ENCODE assay signal across 24 cellular contexts in the genomic region with DNA sequence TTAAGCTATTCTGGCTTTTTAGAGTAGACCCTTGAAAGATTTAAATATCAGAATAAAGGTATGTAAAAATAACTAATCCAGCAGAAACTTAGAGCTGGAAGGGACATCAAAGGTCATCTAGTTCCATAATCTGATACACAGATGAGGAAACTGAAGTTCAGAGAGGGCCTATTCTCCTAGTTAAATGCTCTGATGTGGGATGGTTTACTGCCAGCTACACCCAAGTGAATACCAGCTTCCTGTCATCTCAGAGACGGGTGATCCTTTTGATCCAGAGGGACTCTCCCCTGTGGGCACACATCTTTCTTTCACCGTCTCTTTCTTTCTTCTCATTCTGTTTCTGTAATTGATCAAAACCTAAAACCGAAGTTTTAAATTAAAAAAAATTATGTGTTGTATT.
"Had no signal": no experiment of that assay in that cellular context is flagged by ENCODE, and none has a peak within 500 bp of the region (broad histone marks: within the 10 kb centered on the region; RNA-seq: fewer than 3 reads in every experiment).

No MANE protein-coding gene starts in this region.

- H3K9me3 Mint-ChIP-seq: mesothelial cell of epicardium, nephron progenitor cell, WTC11 had no signal

- H3K27ac Mint-ChIP-seq: activated T-cell treated with anti-CD3 and anti-CD28 coated beads, Interleukin-2, amount 50 U/mL, for 72 hours; mesothelial cell of epicardium; nephron progenitor cell; WTC11 had no signal

- H3K9me3 ChIP-seq: tibial artery had no signal

- DNase-seq: activated CD4-positive, alpha-beta T cell treated with anti-CD3 and anti-CD28 coated beads for 48 hours; activated CD8-positive, alpha-beta memory T cell treated with anti-CD3 and anti-CD28 coated beads for 24 hours; activated CD8-positive, alpha-beta memory T cell treated with anti-CD3 and anti-CD28 coated beads, Interleukin-2, amount 50 U/mL, for 48 hours; activated gamma-delta T cell; activated T-cell treated with anti-CD3 and anti-CD28 coated beads, Interleukin-2, amount 50 U/mL, for 72 hours; aorta; brain microvascular endothelial cell; erythroblast; foreskin melanocyte; glutamatergic neuron; kidney; nephron progenitor cell; nucleus accumbens; stimulated activated CD4-positive, alpha-beta T cell treated with anti-CD3 and anti-CD28 coated beads, Interleukin-12 subunit alpha, Interleukin-12 subunit beta, amount 100 ng/mL, for 4 hours; stimulated activated CD4-positive, alpha-beta T cell treated with anti-CD3 and anti-CD28 coated beads, Interleukin-1b, Interleukin-23, amount 100 ng/mL, for 48 hours; stimulated activated CD8-positive, alpha-beta memory T cell treated with anti-CD3 and anti-CD28 coated beads, Interleukin-4, amount 100 ng/mL, for 48 hours; substantia nigra; SW 1271; tibial artery had no signal

- H3K4me3 Mint-ChIP-seq: activated T-cell treated with anti-CD3 and anti-CD28 coated beads, Interleukin-2, amount 50 U/mL, for 72 hours; mesothelial cell of epicardium; nephron progenitor cell; WTC11 had no signal

- H3K4me1 Mint-ChIP-seq: nephron progenitor cell had no signal

- H3K27me3 ChIP-seq: brain microvascular endothelial cell, tibial artery had no signal

- H3K4me3 ChIP-seq: coronary artery, lung, tibial artery had no signal

- H3K4me1 ChIP-seq: tibial artery had no signal

- H3K27ac ChIP-seq: brain microvascular endothelial cell, coronary artery, tibial artery had no signal

- H3K36me3 Mint-ChIP-seq: WTC11 had no signal

- H3K36me3 ChIP-seq: brain microvascular endothelial cell, tibial artery had no signal

- ATAC-seq: activated T-cell treated with anti-CD3 and anti-CD28 coated beads, Interleukin-2, amount 50 U/mL, for 72 hours; left lobe of liver; WTC11 had no signal
